ENCODE assay signal across 3 cellular contexts in genomic region chr16:742905-743304, GRCh38. TPM values are rescaled to one million over a fixed set of nuclear protein-coding genes. Genes with fewer than 3 reads are reported as not detected.
"Had no signal": no experiment of that assay in that cellular context is flagged by ENCODE, and none has a peak within 500 bp of the region (broad histone marks: within the 10 kb centered on the region; RNA-seq: fewer than 3 reads in every experiment).

No MANE protein-coding gene starts in this region.

RNA-seq across cellular contexts. Expression of gene MSLN, which starts 17.6 kb away (rescaled TPM):
- total RNA-seq: mesenteric fat pad, myocyte had no signal
- polyA plus RNA-seq: immature natural killer cell had no signal
